20 cellular contexts compared by ENCODE assay signal in genomic region chr5:173815571-173815970, GRCh38.
DNase-seq lines count a peak whose midpoint lies in the region; ATAC-seq and TF ChIP-seq lines count a peak whose summit lies in the region.
"Had no signal": no experiment of that assay in that cellular context is flagged by ENCODE, and none has a peak within 500 bp of the region (broad histone marks: within the 10 kb centered on the region; RNA-seq: fewer than 3 reads in every experiment).

No MANE protein-coding gene starts in this region.

- POLR2A ChIA-PET in CD8-positive, alpha-beta memory T cell (lab: Charles Lee), result no interaction called here

- H3K4me1 Mint-ChIP-seq in nephron, result no peaks in the 10 kb centered on the region
- peaks cover 0 to under 1% (median under 1%) of the 10 kb centered on the region in 3 donors for H3K4me1 Mint-ChIP-seq in CD8-positive, alpha-beta memory T cell

- peak overlapping the region; percentile 32 for H3K9ac ChIP-seq in SU-DHL-6 (ENCODE audit: low read length)
- H3K9ac ChIP-seq in parathyroid adenoma, result no peak overlapping the region
- H3K9ac ChIP-seq: BLaER1 treated with 17β-estradiol and CSF1 and Interleukin-3, amounts not matched to agents 10 nM and 100 nM; GM23248 had no signal

- H3K4me1 ChIP-seq in parathyroid adenoma, result peaks cover 19% of the 10 kb centered on the region
- H3K4me1 ChIP-seq in CD8-positive, alpha-beta memory T cell (ENCODE audit: insufficient read depth, low read length), result no peaks in the 10 kb centered on the region
- H3K4me1 ChIP-seq: Caco-2 had no signal

- H3K9me3 Mint-ChIP-seq in nephron, result peaks cover 10% of the 10 kb centered on the region
- peaks cover 2 to 16% (median 6%) of the 10 kb centered on the region in 5 donors for H3K9me3 Mint-ChIP-seq in CD8-positive, alpha-beta memory T cell

- no peak overlapping the region for H3K4me3 ChIP-seq in SU-DHL-6 (ENCODE audit: insufficient read depth, low read length, poor library complexity, severe bottlenecking)
- peak overlapping the region; percentile 3 for H3K4me3 ChIP-seq in parathyroid adenoma (ENCODE audit: low read depth, low read length)
- H3K4me3 ChIP-seq in CD8-positive, alpha-beta memory T cell (ENCODE audit: low read length), result no peak overlapping the region
- H3K4me3 ChIP-seq: BLaER1 treated with 17β-estradiol and CSF1 and Interleukin-3, amounts not matched to agents 10 nM and 100 nM; GM23248 had no signal

- peak overlapping the region; percentile 20 for H3K4me2 ChIP-seq in SU-DHL-6 (ENCODE audit: low read depth, low read length, poor library complexity, severe bottlenecking)
- H3K4me2 ChIP-seq in parathyroid adenoma (ENCODE audit: low read length), result peak overlapping the region; percentile 47

- no peaks in the 10 kb centered on the region for H3K36me3 Mint-ChIP-seq in nephron (ENCODE audit: low read depth)
- peaks cover 0 to 24% (median 0%) of the 10 kb centered on the region in 3 donors for H3K36me3 Mint-ChIP-seq in CD8-positive, alpha-beta memory T cell

- H3K36me3 ChIP-seq in SU-DHL-6 (ENCODE audit: low read length), result no peaks in the 10 kb centered on the region
- no peaks in the 10 kb centered on the region for H3K36me3 ChIP-seq in parathyroid adenoma (ENCODE audit: control insufficient read depth, insufficient read depth, low read length)
- no peaks in the 10 kb centered on the region for H3K36me3 ChIP-seq in CD8-positive, alpha-beta memory T cell (ENCODE audit: insufficient read depth, low read length)
- H3K36me3 ChIP-seq: BLaER1 treated with 17β-estradiol and CSF1 and Interleukin-3, amounts not matched to agents 10 nM and 100 nM had no signal

- no peak for ATAC-seq in GM18498 (IDR thresholded peaks at IDR 0.05; ENCODE audit: unreplicated experiment)
- ATAC-seq: HCT116 had no signal

- no peaks in the 10 kb centered on the region for H3K9me2 ChIP-seq in SU-DHL-6 (replicated peaks; ENCODE audit: insufficient read depth, low read length)

- H3K27ac ChIP-seq in C4-2B (peak overlapping the region; percentile 8; the same call in 1 of the 2 replicates), SU-DHL-6 (ENCODE audit: low read depth, low read length) (peak overlapping the region; percentile 70), parathyroid adenoma (peak overlapping the region; percentile 54)
- no peak overlapping the region for H3K27ac ChIP-seq in CD8-positive, alpha-beta memory T cell (ENCODE audit: low read depth, low read length)
- H3K27ac ChIP-seq: BLaER1 treated with 17β-estradiol and CSF1 and Interleukin-3, amounts not matched to agents 10 nM and 100 nM; GM23248 had no signal

- H3K27ac Mint-ChIP-seq in nephron, result peak overlapping the region in 2 of 3 experiments; percentile 19 to 86
- peak overlapping the region in 1 of 8 donors; percentile 61 for H3K27ac Mint-ChIP-seq in CD8-positive, alpha-beta memory T cell
- H3K27ac Mint-ChIP-seq: CD4-positive, CD25-positive, alpha-beta regulatory T cell; HFFc6 had no signal

- CTCF ChIA-PET in CD8-positive, alpha-beta memory T cell (lab: Charles Lee), result interaction anchor here (1.3 kb wide), 1 partner anchor 9 kb away, joined by 3 read pairs; no protein-coding TSS in a partner anchor

- H3K27me3 ChIP-seq in SU-DHL-6 (ENCODE audit: low read length), result no peaks in the 10 kb centered on the region
- no peaks in the 10 kb centered on the region for H3K27me3 ChIP-seq in parathyroid adenoma (ENCODE audit: control insufficient read depth, insufficient read depth, low read length)
- no peaks in the 10 kb centered on the region for H3K27me3 ChIP-seq in CD8-positive, alpha-beta memory T cell (ENCODE audit: insufficient read depth, low read length, poor library complexity, severe bottlenecking)
- H3K27me3 ChIP-seq: BLaER1 treated with 17β-estradiol and CSF1 and Interleukin-3, amounts not matched to agents 10 nM and 100 nM had no signal

- no peak for DNase-seq in activated CD4-positive, CD25-positive, alpha-beta regulatory T cell (lab: John Stamatoyannopoulos, UW)
- no peak for DNase-seq in DMS153 treated with DMSO at 0.1 percent for 48 hours (lab: John Stamatoyannopoulos, UW; ENCODE audit: unreplicated experiment)
- no peak for DNase-seq in CD8-positive, alpha-beta memory T cell
- DNase-seq: 8988T; Caco-2; CD4-positive, CD25-positive, alpha-beta regulatory T cell; DMS79; GDM1; GM23248; H7; HFFc6; KG1 had no signal

- TF ChIP-seq CTCF in C4-2B (conservative IDR thresholded peaks at IDR 0.05), result no peak
- no peak for TF ChIP-seq CTCF in SU-DHL-6 (IDR thresholded peaks at IDR 0.05; ENCODE audit: insufficient read depth, low read length, poor library complexity, severe bottlenecking)
- TF ChIP-seq CTCF in nephron (IDR thresholded peaks at IDR 0.05; ENCODE audit: unreplicated experiment in 3 of 3), result no peak
- no peak for TF ChIP-seq CTCF in parathyroid adenoma (IDR thresholded peaks at IDR 0.05)

- H4K20me1 ChIP-seq in SU-DHL-6 (ENCODE audit: low read depth, low read length), result no peaks in the 10 kb centered on the region
- H4K20me1 ChIP-seq: BLaER1 treated with 17β-estradiol and CSF1 and Interleukin-3, amounts not matched to agents 10 nM and 100 nM had no signal

- peaks cover 3% of the 10 kb centered on the region; the same call in 1 of the 2 replicates for H3K9me3 ChIP-seq in SU-DHL-6 (ENCODE audit: insufficient read depth, low read length)
- H3K9me3 ChIP-seq in parathyroid adenoma (ENCODE audit: control insufficient read depth, low read length), result no peaks in the 10 kb centered on the region
- no peaks in the 10 kb centered on the region for H3K9me3 ChIP-seq in CD8-positive, alpha-beta memory T cell (ENCODE audit: low read length)

- H3K27me3 Mint-ChIP-seq in nephron (ENCODE audit: low read depth), result peaks cover 13% of the 10 kb centered on the region
- H3K27me3 Mint-ChIP-seq in CD8-positive, alpha-beta memory T cell, result peaks cover 11 to 20% of the 10 kb centered on the region in 2 donors

- H2AFZ ChIP-seq in SU-DHL-6 (ENCODE audit: low read depth, low read length, severe bottlenecking) (no peak overlapping the region), parathyroid adenoma (peak overlapping the region; percentile 69)
- H2AFZ ChIP-seq: GM23248 had no signal

- H3F3A ChIP-seq in SU-DHL-6 (ENCODE audit: insufficient read depth), result peaks cover 22% of the 10 kb centered on the region

- H3K79me2 ChIP-seq in SU-DHL-6 (ENCODE audit: insufficient read depth, low read length) (no peaks in the 10 kb centered on the region), parathyroid adenoma (peaks cover 5% of the 10 kb centered on the region)

- H3K4me3 Mint-ChIP-seq in nephron, result no peak overlapping the region
- no peak overlapping the region for H3K4me3 Mint-ChIP-seq in CD8-positive, alpha-beta memory T cell
- H3K4me3 Mint-ChIP-seq: CD4-positive, CD25-positive, alpha-beta regulatory T cell; HFFc6; IgD-negative memory B cell had no signal
